9 cellular contexts compared by ENCODE assay signal in genomic region chr1:110302836-110303235, GRCh38.
"Had no signal": no experiment of that assay in that cellular context is flagged by ENCODE, and none has a peak within 500 bp of the region (broad histone marks: within the 10 kb centered on the region; RNA-seq: fewer than 3 reads in every experiment).

No MANE protein-coding gene starts in this region.

- H2AFZ ChIP-seq: GM23248, GM23338 had no signal

- H3K4me1 Mint-ChIP-seq: GM23338, H9 had no signal

- H3K9me3 ChIP-seq: HAP-1 had no signal

- H3K36me3 ChIP-seq: HAP-1 had no signal

- H3K9me3 Mint-ChIP-seq: GM23338, H9, HFFc6 had no signal

- H3K4me3 ChIP-seq: GM23248, GM23338, HAP-1 had no signal

- H3K4me1 ChIP-seq: HAP-1 had no signal

- ATAC-seq: GM23338, HCT116 had no signal

- H3K27ac Mint-ChIP-seq: GM23338, HFFc6 had no signal

- H3K9ac ChIP-seq: GM23248 had no signal

- H3K4me3 Mint-ChIP-seq: GM23338, H9, HFFc6 had no signal

- DNase-seq: GM23248, GOT3, H7, H9, HCEC 1CT, HFFc6 had no signal

- H3K27ac ChIP-seq: GM23248 had no signal

- H3K4me2 ChIP-seq: GM23338 had no signal
